In genomic region chr3:174276826-174277225, GRCh38 we compare ENCODE assay signal across 27 cellular contexts.
"Had no signal": no experiment of that assay in that cellular context is flagged by ENCODE, and none has a peak within 500 bp of the region (broad histone marks: within the 10 kb centered on the region; RNA-seq: fewer than 3 reads in every experiment).

No MANE protein-coding gene starts in this region.

- ATAC-seq: activated CD4-positive, CD25-positive, alpha-beta regulatory T cell treated with anti-CD3 and anti-CD28 coated beads, Interleukin-2, amount 50 U/mL, for 24 hours; activated CD8-positive, alpha-beta T cell treated with anti-CD3 and anti-CD28 coated beads for 36 hours; activated naive CD4-positive, alpha-beta T cell treated with anti-CD3 and anti-CD28 coated beads, Interleukin-2, amount 50 U/mL, for 72 hours; activated T-cell treated with anti-CD3 and anti-CD28 coated beads, Interleukin-2, amount 50 U/mL, for 4 hours; activated T-helper 17 cell treated with anti-CD3 and anti-CD28 coated beads, Interleukin-2, amount 50 U/mL, for 72 hours; effector memory CD8-positive, alpha-beta T cell; foreskin keratinocyte; gastrocnemius medialis; heart left ventricle had no signal

- H3K9me3 ChIP-seq: ascending aorta, esophagus muscularis mucosa, gastrocnemius medialis, heart left ventricle had no signal

- H3K4me1 ChIP-seq: ascending aorta, esophagus muscularis mucosa, foreskin keratinocyte, gastrocnemius medialis, heart left ventricle had no signal

- H3K27ac ChIP-seq: ascending aorta, brain microvascular endothelial cell, coronary artery, dorsolateral prefrontal cortex, esophagus muscularis mucosa, foreskin keratinocyte, gastrocnemius medialis, heart left ventricle, WERI-Rb-1 had no signal

- H3K27me3 ChIP-seq: ascending aorta, brain microvascular endothelial cell, dorsolateral prefrontal cortex, esophagus muscularis mucosa, foreskin keratinocyte, gastrocnemius medialis, heart left ventricle had no signal

- H3K36me3 ChIP-seq: ascending aorta, brain microvascular endothelial cell, esophagus muscularis mucosa, gastrocnemius medialis, heart left ventricle, WERI-Rb-1 had no signal

- DNase-seq: activated B cell treated with CpG ODN at 0.5 μM for 24 hours; activated CD4-positive, alpha-beta T cell treated with anti-CD3 and anti-CD28 coated beads for 48 hours; activated CD4-positive, alpha-beta T cell treated with anti-CD3 and anti-CD28 coated beads, Interleukin-2, amount 50 U/mL, for 1 hour; activated CD4-positive, alpha-beta T cell treated with anti-CD3 and anti-CD28 coated beads, Interleukin-2, amount 50 U/mL, for 48 hours; activated CD8-positive, alpha-beta memory T cell treated with anti-CD3 and anti-CD28 coated beads for 24 hours; activated CD8-positive, alpha-beta T cell treated with anti-CD3 and anti-CD28 coated beads for 36 hours; activated effector memory CD4-positive, alpha-beta T cell treated with anti-CD3 and anti-CD28 coated beads, Interleukin-2, amount 50 U/mL, for 16 hours; activated naive CD4-positive, alpha-beta T cell treated with anti-CD3 and anti-CD28 coated beads, Interleukin-2, amount 10 ng/mL, durations not matched to agents 7 days and 5 days; activated naive CD8-positive, alpha-beta T cell treated with anti-CD3 and anti-CD28 coated beads, Interleukin-2, amount 10 ng/mL, durations not matched to agents 7 days and 5 days; activated T-cell treated with anti-CD3 and anti-CD28 coated beads, Interleukin-2, amount 50 U/mL, for 4 hours; brain microvascular endothelial cell; dorsolateral prefrontal cortex; effector memory CD8-positive, alpha-beta T cell; erythroblast; foreskin keratinocyte; gastrocnemius medialis; glutamatergic neuron; heart left ventricle; hypothalamus; T1000; WERI-Rb-1 had no signal

- H3K4me3 ChIP-seq: ascending aorta, coronary artery, dorsolateral prefrontal cortex, esophagus muscularis mucosa, gastrocnemius medialis, heart left ventricle had no signal
